ENCODE assay signal across 24 cellular contexts in the genomic region with DNA sequence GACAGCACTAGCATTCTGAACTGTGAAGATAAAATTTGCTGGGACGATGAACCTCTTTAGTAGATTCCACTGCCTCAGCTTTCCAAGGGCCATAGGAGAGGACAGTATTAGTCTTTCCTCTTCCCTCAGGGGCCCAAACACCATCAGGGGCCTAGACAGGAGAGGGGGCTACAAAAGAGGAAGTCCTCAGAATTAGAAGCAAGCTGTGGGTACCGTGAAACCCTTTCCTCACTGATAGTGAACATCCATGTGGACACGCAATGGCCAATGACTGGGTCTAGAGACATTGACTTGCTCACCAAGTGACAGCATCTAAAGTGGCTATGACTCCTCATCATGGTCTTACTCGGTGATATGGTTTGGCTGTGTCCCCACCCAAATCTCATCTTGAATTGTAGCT.
"Had no signal": no experiment of that assay in that cellular context is flagged by ENCODE, and none has a peak within 500 bp of the region (broad histone marks: within the 10 kb centered on the region; RNA-seq: fewer than 3 reads in every experiment).

No MANE protein-coding gene starts in this region.

- H3K9me3 ChIP-seq: esophagus muscularis mucosa, gastrocnemius medialis, left lung, lower lobe of right lung, neutrophil, suprapubic skin, thyroid gland had no signal

- ATAC-seq: gastrocnemius medialis, sciatic nerve had no signal

- H3K27me3 Mint-ChIP-seq: dendritic cell treated with granulocyte-macrophage colony-stimulating factor and Interleukin-4, amounts not matched to agents 40 ng/mL and 50 ng/mL, for 4 days had no signal

- H3K4me1 ChIP-seq: esophagus muscularis mucosa, gastrocnemius medialis, left lung, lower lobe of right lung, suprapubic skin, thyroid gland had no signal

- H3K27ac ChIP-seq: epithelial cell of prostate, esophagus muscularis mucosa, gastrocnemius medialis, left lung, lower lobe of right lung, neutrophil, suprapubic skin, thyroid gland had no signal

- H3K4me1 Mint-ChIP-seq: nephron progenitor cell had no signal

- H3K4me3 Mint-ChIP-seq: dendritic cell treated with granulocyte-macrophage colony-stimulating factor and Interleukin-4, amounts not matched to agents 40 ng/mL and 50 ng/mL, for 4 days; effector memory CD8-positive, alpha-beta T cell; naive thymus-derived CD4-positive, alpha-beta T cell; nephron progenitor cell; type B pancreatic cell had no signal

- H3K4me3 ChIP-seq: esophagus muscularis mucosa, gastrocnemius medialis, left lung, lower lobe of right lung, suprapubic skin, thyroid gland had no signal

- DNase-seq: effector memory CD8-positive, alpha-beta T cell; gastrocnemius medialis; glutamatergic neuron; left lung; lower lobe of right lung; mesenchymal stem cell; midbrain; naive thymus-derived CD4-positive, alpha-beta T cell; nephron progenitor cell; posterior cingulate gyrus; stimulated activated CD4-positive, alpha-beta T cell treated with anti-CD3 and anti-CD28 coated beads, Interleukin-2, amount 100 ng/mL, for 24 hours; stimulated activated CD4-positive, alpha-beta T cell treated with anti-CD3 and anti-CD28 coated beads, Interleukin-4, amount 100 ng/mL, for 4 hours; stimulated activated naive CD8-positive, alpha-beta T cell treated with anti-CD3 and anti-CD28 coated beads, Interleukin-15, Interleukin-2, amounts not matched to agents 100 U/mL and 50 U/mL, for 24 hours; thyroid gland had no signal

- H3K27me3 ChIP-seq: esophagus muscularis mucosa, gastrocnemius medialis, left lung, neutrophil, suprapubic skin, thyroid gland had no signal

- FAIRE-seq: colon, keratinocyte, urothelium cell line had no signal

- H3K36me3 ChIP-seq: esophagus muscularis mucosa, gastrocnemius medialis, left lung, lower lobe of right lung, neutrophil, suprapubic skin, thyroid gland had no signal

- H3K27ac Mint-ChIP-seq: dendritic cell treated with granulocyte-macrophage colony-stimulating factor and Interleukin-4, amounts not matched to agents 40 ng/mL and 50 ng/mL, for 4 days; effector memory CD8-positive, alpha-beta T cell; naive thymus-derived CD4-positive, alpha-beta T cell; nephron progenitor cell; type B pancreatic cell had no signal

- H3K36me3 Mint-ChIP-seq: naive thymus-derived CD4-positive, alpha-beta T cell; type B pancreatic cell had no signal

- H3K9me3 Mint-ChIP-seq: dendritic cell treated with granulocyte-macrophage colony-stimulating factor and Interleukin-4, amounts not matched to agents 40 ng/mL and 50 ng/mL, for 4 days; effector memory CD8-positive, alpha-beta T cell; type B pancreatic cell had no signal
